In the genomic region with DNA sequence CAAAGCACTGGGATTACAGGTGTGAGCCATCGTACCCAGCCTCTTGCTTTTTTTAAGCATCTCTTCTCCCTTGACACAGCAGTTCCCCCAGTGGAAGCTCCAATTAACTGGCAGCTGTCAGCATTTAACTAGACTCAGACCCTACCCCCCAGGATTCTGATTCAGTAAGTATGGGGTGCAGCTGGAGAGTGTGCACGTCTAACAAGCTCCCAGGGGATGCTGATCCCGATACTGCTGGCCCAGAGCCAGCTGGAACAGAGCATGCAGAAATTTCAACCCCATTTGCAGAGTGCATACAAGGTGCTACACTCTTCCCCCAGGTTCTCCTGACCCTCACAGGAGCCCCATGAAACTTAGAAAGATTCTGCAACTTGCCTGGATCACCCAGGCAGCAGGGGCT, we compare ENCODE assay signal across 14 cellular contexts. TPM values are rescaled to one million over a fixed set of nuclear protein-coding genes. Genes with fewer than 3 reads are reported as not detected.
"Had no signal": no experiment of that assay in that cellular context is flagged by ENCODE, and none has a peak within 500 bp of the region (broad histone marks: within the 10 kb centered on the region; RNA-seq: fewer than 3 reads in every experiment).

No MANE protein-coding gene starts in this region.

- H3K4me3 Mint-ChIP-seq: activated naive CD4-positive, alpha-beta T cell treated with anti-CD3 and anti-CD28 coated beads, Interleukin-2, amount 10 ng/mL, durations not matched to agents 7 days and 5 days; naive thymus-derived CD4-positive, alpha-beta T cell had no signal

- DNase-seq: activated CD4-positive, alpha-beta T cell treated with anti-CD3 and anti-CD28 coated beads, Interleukin-2, amount 50 U/mL, for 1 hour; activated naive CD4-positive, alpha-beta T cell treated with anti-CD3 and anti-CD28 coated beads, Interleukin-2, amount 10 ng/mL, durations not matched to agents 7 days and 5 days; activated T-cell treated with anti-CD3 and anti-CD28 coated beads for 4 hours; foreskin keratinocyte; heart left ventricle; naive thymus-derived CD4-positive, alpha-beta T cell; thyroid gland had no signal

- H3K4me1 Mint-ChIP-seq: activated naive CD4-positive, alpha-beta T cell treated with anti-CD3 and anti-CD28 coated beads, Interleukin-2, amount 10 ng/mL, durations not matched to agents 7 days and 5 days had no signal

- H3K36me3 Mint-ChIP-seq: activated naive CD4-positive, alpha-beta T cell treated with anti-CD3 and anti-CD28 coated beads, Interleukin-2, amount 10 ng/mL, durations not matched to agents 7 days and 5 days had no signal

- ATAC-seq: foreskin keratinocyte; heart left ventricle; naive thymus-derived CD4-positive, alpha-beta T cell had no signal

- H3K27ac Mint-ChIP-seq: activated naive CD4-positive, alpha-beta T cell treated with anti-CD3 and anti-CD28 coated beads, Interleukin-2, amount 10 ng/mL, durations not matched to agents 7 days and 5 days; activated T-helper 2 cell treated with anti-CD3 and anti-CD28 coated beads, Interferon-gamma antibody, Interleukin-2, Interleukin-4, amounts not matched to agents 10 μg/mL and 5 μg/mL and 100 μg/mL, durations not matched to agents 14 hours and 24 hours and 36 hours; naive thymus-derived CD4-positive, alpha-beta T cell had no signal

- H3K9me3 Mint-ChIP-seq: activated naive CD4-positive, alpha-beta T cell treated with anti-CD3 and anti-CD28 coated beads, Interleukin-2, amount 10 ng/mL, durations not matched to agents 7 days and 5 days; activated T-helper 2 cell treated with anti-CD3 and anti-CD28 coated beads, Interferon-gamma antibody, Interleukin-2, Interleukin-4, amounts not matched to agents 10 μg/mL and 5 μg/mL and 100 μg/mL, durations not matched to agents 14 hours and 24 hours and 36 hours; naive thymus-derived CD4-positive, alpha-beta T cell had no signal

RNA-seq across cellular contexts. Expression of a gene that starts 27.7 kb away (rescaled TPM):
- total RNA-seq: activated CD8-positive, alpha-beta memory T cell treated with anti-CD3 and anti-CD28 coated beads for 36 hours; activated T-helper 2 cell treated with anti-CD3 and anti-CD28 coated beads, Interferon-gamma antibody, Interleukin-2, Interleukin-4, amounts not matched to agents 10 μg/mL and 5 μg/mL and 100 μg/mL, durations not matched to agents 14 hours and 24 hours and 36 hours; cardiac muscle cell; foreskin keratinocyte; lung microvascular endothelial cell; mononuclear cell; naive thymus-derived CD4-positive, alpha-beta T cell; posterior vena cava; right atrium auricular region had no signal
